Comparison of ENCODE assay signal across 15 cellular contexts in genomic region chr5:56589486-56589870, GRCh38.
A peak's percentile ranks its signal among the peaks of the same experiment; 100 is the strongest.
DNase-seq lines count a peak whose midpoint lies in the region; ATAC-seq and TF ChIP-seq lines count a peak whose summit lies in the region.
"Had no signal": no experiment of that assay in that cellular context is flagged by ENCODE, and none has a peak within 500 bp of the region (broad histone marks: within the 10 kb centered on the region; RNA-seq: fewer than 3 reads in every experiment).

No MANE protein-coding gene starts in this region.

- H3K4me3 ChIP-seq in right atrium auricular region = no peak overlapping the region
- no peak overlapping the region for H3K4me3 ChIP-seq in esophagus squamous epithelium
- H3K4me3 ChIP-seq in tibial nerve = no peak overlapping the region
- H3K4me3 ChIP-seq: adrenal gland, GM23248, neural progenitor cell had no signal

- no peaks in the 10 kb centered on the region for H3K36me3 ChIP-seq in right atrium auricular region
- no peaks in the 10 kb centered on the region for H3K36me3 ChIP-seq in esophagus squamous epithelium
- no peaks in the 10 kb centered on the region for H3K36me3 ChIP-seq in tibial nerve
- H3K36me3 ChIP-seq: adrenal gland, BE2C, neural progenitor cell had no signal

- TF ChIP-seq RAD21 in Ishikawa (IDR thresholded peaks at IDR 0.05; ENCODE audit: low read depth) = no peak

- H3K4me1 ChIP-seq in right atrium auricular region = peaks cover 0 to 40% of the 10 kb centered on the region in 2 donors
- peaks cover 19 to 45% (median 40%) of the 10 kb centered on the region in 3 donors for H3K4me1 ChIP-seq in esophagus squamous epithelium
- peaks cover 0 to 49% (median 20%) of the 10 kb centered on the region in 4 donors for H3K4me1 ChIP-seq in tibial nerve

- no peaks in the 10 kb centered on the region for H3K9me3 ChIP-seq in right atrium auricular region
- no peaks in the 10 kb centered on the region for H3K9me3 ChIP-seq in esophagus squamous epithelium
- peaks cover 0 to 2% (median 0%) of the 10 kb centered on the region in 4 donors for H3K9me3 ChIP-seq in tibial nerve
- H3K9me3 ChIP-seq: adrenal gland, BE2C had no signal

- DNase-seq in right atrium auricular region (ENCODE audit: low spot score) = no peak
- no peak for DNase-seq in left cardiac atrium
- DNase-seq in esophagus squamous epithelium (lab: John Stamatoyannopoulos, UW) = no peak
- no peak for DNase-seq in tibial nerve (ENCODE audit: low spot score in 2 of 2)
- DNase-seq in RKO (ENCODE audit: low spot score) = no peak
- no peak for DNase-seq in T-helper 2 cell
- DNase-seq: adrenal gland; BE2C; foreskin keratinocyte; NCI-H187 treated with DMSO at 0.1 percent for 48 hours; stimulated activated CD4-positive, alpha-beta T cell treated with anti-CD3 and anti-CD28 coated beads, Interleukin-12 subunit alpha, Interleukin-12 subunit beta, amount 100 ng/mL, for 4 hours had no signal

- TF ChIP-seq EP300 in Ishikawa (IDR thresholded peaks at IDR 0.05; ENCODE audit: borderline replicate concordance) = peak; percentile 83
- no peak for TF ChIP-seq EP300 in tibial nerve (IDR thresholded peaks at IDR 0.05)

- ATAC-seq in left cardiac atrium = no peak
- no peak for ATAC-seq in GM21576 (IDR thresholded peaks at IDR 0.05; ENCODE audit: unreplicated experiment)

- WGBS in esophagus squamous epithelium, 2 donors = 67 to 83% methylated on average over 3 to 4 of the region's 6 CpGs
- 56 to 65% methylated on average over 6 of the region's 6 CpGs for WGBS in tibial nerve, 2 donors

- no peak for TF ChIP-seq POLR2A in esophagus squamous epithelium (IDR thresholded peaks at IDR 0.05)
- no peak for TF ChIP-seq POLR2A in tibial nerve (IDR thresholded peaks at IDR 0.05)

- no peak for TF ChIP-seq CTCF in right atrium auricular region (IDR thresholded peaks at IDR 0.05)
- no peak for TF ChIP-seq CTCF in esophagus squamous epithelium (IDR thresholded peaks at IDR 0.05)
- TF ChIP-seq CTCF in tibial nerve (IDR thresholded peaks at IDR 0.05) = no peak

- intact Hi-C loops in left cardiac atrium (cut with DNase I) = loop anchor here in 1 of 2 donors (10.0 kb wide), 1 partner anchor 225 kb away; the partner anchor contains the start of gene MAP3K1
- intact Hi-C loops in esophagus squamous epithelium (cut with DNase I) = no loop called here

- no peaks in the 10 kb centered on the region for H3K27me3 ChIP-seq in right atrium auricular region
- no peaks in the 10 kb centered on the region for H3K27me3 ChIP-seq in esophagus squamous epithelium
- no peaks in the 10 kb centered on the region for H3K27me3 ChIP-seq in tibial nerve
- H3K27me3 ChIP-seq: adrenal gland, BE2C, foreskin keratinocyte, neural progenitor cell had no signal

- H3K27ac ChIP-seq in right atrium auricular region (peak overlapping the region; percentile 31 to 33), esophagus squamous epithelium (peak overlapping the region in 3 of 4 donors; percentile 50 to 83 (median 59)), tibial nerve (peak overlapping the region in 3 of 4 donors; percentile 57 to 79 (median 74))
- H3K27ac ChIP-seq: adrenal gland, foreskin keratinocyte, GM23248, neural progenitor cell had no signal

TF ChIP-seq in Ishikawa, 13 proteins besides CTCF, POLR2A, EP300 and RAD21:
- TF ChIP-seq ZBTB7A (IDR thresholded peaks at IDR 0.05; ENCODE audit: low read depth) = 0 out of 2 replicates have a peak, but pooled peaks have one; percentile 1
- TF ChIP-seq, protein P1, sequence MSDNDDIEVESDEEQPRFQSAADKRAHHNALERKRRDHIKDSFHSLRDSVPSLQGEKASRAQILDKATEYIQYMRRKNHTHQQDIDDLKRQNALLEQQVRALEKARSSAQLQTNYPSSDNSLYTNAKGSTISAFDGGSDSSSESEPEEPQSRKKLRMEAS (IDR thresholded peaks at IDR 0.05) = peak; percentile 68
- TF ChIP-seq USF1 (IDR thresholded peaks at IDR 0.05) = no peak
- TF ChIP-seq YY1 (IDR thresholded peaks at IDR 0.05; ENCODE audit: low read depth) = no peak
- TF ChIP-seq TEAD4 (IDR thresholded peaks at IDR 0.05) = peak; percentile 46
- peak; percentile 76; the same call in 1 of the 2 replicates for TF ChIP-seq TCF12 (IDR thresholded peaks at IDR 0.05; ENCODE audit: low read depth)
- TF ChIP-seq NFIC (IDR thresholded peaks at IDR 0.05) = peak; percentile 58
- no peak for TF ChIP-seq FOXM1 (IDR thresholded peaks at IDR 0.05; ENCODE audit: borderline replicate concordance, low read depth)
- no peak for TF ChIP-seq TAF1 (IDR thresholded peaks at IDR 0.05; ENCODE audit: low read depth)
- TF ChIP-seq, protein P2, sequence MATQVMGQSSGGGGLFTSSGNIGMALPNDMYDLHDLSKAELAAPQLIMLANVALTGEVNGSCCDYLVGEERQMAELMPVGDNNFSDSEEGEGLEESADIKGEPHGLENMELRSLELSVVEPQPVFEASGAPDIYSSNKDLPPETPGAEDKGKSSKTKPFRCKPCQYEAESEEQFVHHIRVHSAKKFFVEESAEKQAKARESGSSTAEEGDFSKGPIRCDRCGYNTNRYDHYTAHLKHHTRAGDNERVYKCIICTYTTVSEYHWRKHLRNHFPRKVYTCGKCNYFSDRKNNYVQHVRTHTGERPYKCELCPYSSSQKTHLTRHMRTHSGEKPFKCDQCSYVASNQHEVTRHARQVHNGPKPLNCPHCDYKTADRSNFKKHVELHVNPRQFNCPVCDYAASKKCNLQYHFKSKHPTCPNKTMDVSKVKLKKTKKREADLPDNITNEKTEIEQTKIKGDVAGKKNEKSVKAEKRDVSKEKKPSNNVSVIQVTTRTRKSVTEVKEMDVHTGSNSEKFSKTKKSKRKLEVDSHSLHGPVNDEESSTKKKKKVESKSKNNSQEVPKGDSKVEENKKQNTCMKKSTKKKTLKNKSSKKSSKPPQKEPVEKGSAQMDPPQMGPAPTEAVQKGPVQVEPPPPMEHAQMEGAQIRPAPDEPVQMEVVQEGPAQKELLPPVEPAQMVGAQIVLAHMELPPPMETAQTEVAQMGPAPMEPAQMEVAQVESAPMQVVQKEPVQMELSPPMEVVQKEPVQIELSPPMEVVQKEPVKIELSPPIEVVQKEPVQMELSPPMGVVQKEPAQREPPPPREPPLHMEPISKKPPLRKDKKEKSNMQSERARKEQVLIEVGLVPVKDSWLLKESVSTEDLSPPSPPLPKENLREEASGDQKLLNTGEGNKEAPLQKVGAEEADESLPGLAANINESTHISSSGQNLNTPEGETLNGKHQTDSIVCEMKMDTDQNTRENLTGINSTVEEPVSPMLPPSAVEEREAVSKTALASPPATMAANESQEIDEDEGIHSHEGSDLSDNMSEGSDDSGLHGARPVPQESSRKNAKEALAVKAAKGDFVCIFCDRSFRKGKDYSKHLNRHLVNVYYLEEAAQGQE (IDR thresholded peaks at IDR 0.05; ENCODE audit: low read depth) = no peak
